ENCODE assay signal across 1 cellular context in the genomic region with DNA sequence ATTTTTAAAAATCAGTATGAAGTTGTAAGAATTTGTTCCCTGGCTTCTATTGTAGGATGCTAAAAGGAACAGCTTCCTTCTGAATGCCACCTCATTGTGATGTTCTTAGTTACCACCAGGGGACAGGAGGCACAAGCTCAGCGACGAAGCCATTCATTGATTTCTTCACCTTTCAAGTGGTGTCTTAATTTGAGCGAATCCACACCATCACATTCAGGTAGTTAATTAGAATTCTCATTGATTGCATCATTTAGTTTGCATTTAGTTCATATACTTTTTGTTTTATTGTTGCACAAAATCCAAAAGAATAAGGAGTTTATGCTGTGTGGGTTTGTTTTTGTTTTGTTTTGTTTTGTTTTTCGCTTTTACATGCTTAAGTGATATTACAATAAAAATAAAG.
TF ChIP-seq lines count a peak whose summit lies in the region.

No MANE protein-coding gene starts in this region.

TF ChIP-seq in WTC11, 78 proteins besides CTCF, POLR2A, EP300 and RAD21 (continued from another document):
- TF ChIP-seq, protein P1, sequence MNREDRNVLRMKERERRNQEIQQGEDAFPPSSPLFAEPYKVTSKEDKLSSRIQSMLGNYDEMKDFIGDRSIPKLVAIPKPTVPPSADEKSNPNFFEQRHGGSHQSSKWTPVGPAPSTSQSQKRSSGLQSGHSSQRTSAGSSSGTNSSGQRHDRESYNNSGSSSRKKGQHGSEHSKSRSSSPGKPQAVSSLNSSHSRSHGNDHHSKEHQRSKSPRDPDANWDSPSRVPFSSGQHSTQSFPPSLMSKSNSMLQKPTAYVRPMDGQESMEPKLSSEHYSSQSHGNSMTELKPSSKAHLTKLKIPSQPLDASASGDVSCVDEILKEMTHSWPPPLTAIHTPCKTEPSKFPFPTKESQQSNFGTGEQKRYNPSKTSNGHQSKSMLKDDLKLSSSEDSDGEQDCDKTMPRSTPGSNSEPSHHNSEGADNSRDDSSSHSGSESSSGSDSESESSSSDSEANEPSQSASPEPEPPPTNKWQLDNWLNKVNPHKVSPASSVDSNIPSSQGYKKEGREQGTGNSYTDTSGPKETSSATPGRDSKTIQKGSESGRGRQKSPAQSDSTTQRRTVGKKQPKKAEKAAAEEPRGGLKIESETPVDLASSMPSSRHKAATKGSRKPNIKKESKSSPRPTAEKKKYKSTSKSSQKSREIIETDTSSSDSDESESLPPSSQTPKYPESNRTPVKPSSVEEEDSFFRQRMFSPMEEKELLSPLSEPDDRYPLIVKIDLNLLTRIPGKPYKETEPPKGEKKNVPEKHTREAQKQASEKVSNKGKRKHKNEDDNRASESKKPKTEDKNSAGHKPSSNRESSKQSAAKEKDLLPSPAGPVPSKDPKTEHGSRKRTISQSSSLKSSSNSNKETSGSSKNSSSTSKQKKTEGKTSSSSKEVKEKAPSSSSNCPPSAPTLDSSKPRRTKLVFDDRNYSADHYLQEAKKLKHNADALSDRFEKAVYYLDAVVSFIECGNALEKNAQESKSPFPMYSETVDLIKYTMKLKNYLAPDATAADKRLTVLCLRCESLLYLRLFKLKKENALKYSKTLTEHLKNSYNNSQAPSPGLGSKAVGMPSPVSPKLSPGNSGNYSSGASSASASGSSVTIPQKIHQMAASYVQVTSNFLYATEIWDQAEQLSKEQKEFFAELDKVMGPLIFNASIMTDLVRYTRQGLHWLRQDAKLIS (CRISPR knock-in tag; IDR thresholded peaks at IDR 0.05; ENCODE audit: borderline replicate concordance), result no peak
- TF ChIP-seq NR1H2 (CRISPR knock-in tag; IDR thresholded peaks at IDR 0.05), result no peak
- no peak for TF ChIP-seq ZMAT4 (CRISPR knock-in tag; IDR thresholded peaks at IDR 0.05)
- no peak for TF ChIP-seq ZNF416 (CRISPR knock-in tag; IDR thresholded peaks at IDR 0.05)
